9 cellular contexts compared by ENCODE assay signal in the genomic region with DNA sequence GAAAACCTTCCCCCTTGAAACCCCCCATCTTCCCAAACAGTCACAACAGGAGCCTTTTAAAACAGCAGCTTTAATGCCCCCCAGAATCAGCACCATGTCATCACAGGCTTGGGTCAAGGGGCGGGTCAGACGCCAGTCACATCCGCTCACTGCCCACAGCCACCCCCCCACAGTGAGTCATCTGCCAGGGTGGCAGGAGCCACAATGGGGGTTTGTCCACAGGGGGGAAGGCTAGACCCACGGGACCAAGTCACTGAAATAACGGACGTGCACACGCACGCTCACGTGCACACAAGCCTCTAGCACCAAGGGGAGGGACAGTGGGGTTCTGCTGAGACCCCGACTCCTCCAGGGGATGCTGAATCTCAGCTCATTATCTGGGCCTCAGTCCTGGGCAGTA. TPM values are rescaled to one million over a fixed set of nuclear protein-coding genes. Genes with fewer than 3 reads are reported as not detected.
DNase-seq lines count a peak whose midpoint lies in the region; ATAC-seq, FAIRE-seq and TF ChIP-seq lines count a peak whose summit lies in the region.
"Had no signal": no experiment of that assay in that cellular context is flagged by ENCODE, and none has a peak within 500 bp of the region (broad histone marks: within the 10 kb centered on the region; RNA-seq: fewer than 3 reads in every experiment).

No MANE protein-coding gene starts in this region.

- dilution Hi-C loops in keratinocyte (cut with MboI; ENCODE audit: extremely low pct_ligation_motif_present, low sequenced_read_pairs): no loop called here

- in situ Hi-C loops in transverse colon (cut with MboI; ENCODE audit: low pct_ligation_motif_present in 1 of 4, low pct_unique_long_range_greater_than_20kb in 1 of 4, low sequenced_read_pairs in 3 of 4): no loop called here

- H3K9ac ChIP-seq in keratinocyte (ENCODE audit: control insufficient read depth, extremely low read depth, insufficient read depth, low read length): peak overlapping the region; percentile 11

- H3K4me1 ChIP-seq in keratinocyte (ENCODE audit: control insufficient read depth, extremely low read depth, insufficient read depth, low read length) (peaks cover 42% of the 10 kb centered on the region), transverse colon (peaks cover 5 to 16% (median 13%) of the 10 kb centered on the region in 4 donors)

- no peak for FAIRE-seq in keratinocyte (lab: Jason Lieb, UNC)

- H3K27me3 Mint-ChIP-seq in activated T-cell treated with anti-CD3 and anti-CD28 coated beads, Interleukin-2, amount 50 U/mL, for 4 hours (ENCODE audit: low read depth): no peaks in the 10 kb centered on the region

- peak overlapping the region; percentile 4 for H3K4me2 ChIP-seq in keratinocyte (ENCODE audit: control insufficient read depth, extremely low read depth, insufficient read depth, low read depth, low read length)

- peaks cover 44 to 48% of the 10 kb centered on the region in 2 experiments for H3K36me3 ChIP-seq in keratinocyte (ENCODE audit: control insufficient read depth in 2 of 2, extremely low read depth in 1 of 2, insufficient read depth in 2 of 2, low read length in 2 of 2)
- no peaks in the 10 kb centered on the region for H3K36me3 ChIP-seq in transverse colon

- no peak for TF ChIP-seq POLR2A in transverse colon (IDR thresholded peaks at IDR 0.05)

- H2AFZ ChIP-seq in keratinocyte (ENCODE audit: control insufficient read depth, low read length): no peak overlapping the region

- no peaks in the 10 kb centered on the region for H3K36me3 Mint-ChIP-seq in activated T-cell treated with anti-CD3 and anti-CD28 coated beads, Interleukin-2, amount 50 U/mL, for 4 hours (ENCODE audit: insufficient read depth)

- no peak overlapping the region for H3K4me3 ChIP-seq in keratinocyte (ENCODE audit: control insufficient read depth in 2 of 3, extremely low read depth in 1 of 3, insufficient read depth in 2 of 3, low read depth in 1 of 3, low read length in 3 of 3)
- no peak overlapping the region for H3K4me3 ChIP-seq in transverse colon

- DNase-seq in A172 (ENCODE audit: low spot score): peak; percentile 89
- DNase-seq in HK-2 (ENCODE audit: unreplicated experiment): peak; percentile 80
- peak; percentile 14 for DNase-seq in activated T-cell treated with anti-CD3 and anti-CD28 coated beads, Interleukin-2, amount 50 U/mL, for 4 hours
- DNase-seq in keratinocyte (ENCODE audit: low read depth, low spot score): no peak
- peak; percentile 37 for DNase-seq in transverse colon
- no peak for DNase-seq in DMS79 treated with DMSO at 0.1 percent for 48 hours (lab: John Stamatoyannopoulos, UW)

- peaks cover 10% of the 10 kb centered on the region for H4K20me1 ChIP-seq in keratinocyte (ENCODE audit: control insufficient read depth, extremely low read depth, insufficient read depth, low read length)

- WGBS in transverse colon (ENCODE audit: low coverage in 1 of 2), 2 donors: 63% methylated on average over 9 of the region's 10 CpGs; no CpG with 5 or more reads in 1 of the 2 donors

- H3K9me3 ChIP-seq in keratinocyte (ENCODE audit: control insufficient read depth, low read depth, low read length) (no peaks in the 10 kb centered on the region), transverse colon (no peaks in the 10 kb centered on the region)

- peaks cover 2% of the 10 kb centered on the region for H3K4me1 Mint-ChIP-seq in activated T-cell treated with anti-CD3 and anti-CD28 coated beads, Interleukin-2, amount 50 U/mL, for 4 hours (ENCODE audit: low read depth)

- H3K9me3 Mint-ChIP-seq in activated T-cell treated with anti-CD3 and anti-CD28 coated beads, Interleukin-2, amount 50 U/mL, for 4 hours: no peaks in the 10 kb centered on the region

- no peak for TF ChIP-seq CTCF in keratinocyte (optimal IDR thresholded peaks at IDR 0.05 in 1 of 3, IDR thresholded peaks at IDR 0.05 in 1 of 3, conservative IDR thresholded peaks at IDR 0.05 in 1 of 3; ENCODE audit: extremely low read depth in 1 of 3, insufficient read depth in 2 of 3, low read length in 3 of 3)
- TF ChIP-seq CTCF in transverse colon (IDR thresholded peaks at IDR 0.05): no peak

- H3K27ac ChIP-seq in keratinocyte (ENCODE audit: control insufficient read depth, insufficient read depth, low read length): no peak overlapping the region
- H3K27ac ChIP-seq in transverse colon: no peak overlapping the region

- no peak overlapping the region for H3K4me3 Mint-ChIP-seq in activated T-cell treated with anti-CD3 and anti-CD28 coated beads, Interleukin-2, amount 50 U/mL, for 4 hours

- no peak for TF ChIP-seq EP300 in transverse colon (IDR thresholded peaks at IDR 0.05; ENCODE audit: low read depth)

- peaks cover 3% of the 10 kb centered on the region for H3K9me1 ChIP-seq in keratinocyte (ENCODE audit: control insufficient read depth, extremely low read depth, insufficient read depth, low read length)

- H3K79me2 ChIP-seq in keratinocyte (ENCODE audit: control insufficient read depth, insufficient read depth, low read length): no peaks in the 10 kb centered on the region

- H3K27me3 ChIP-seq in keratinocyte (ENCODE audit: control insufficient read depth, extremely low read depth, insufficient read depth, low read length) (no peaks in the 10 kb centered on the region), transverse colon (no peaks in the 10 kb centered on the region)

- intact Hi-C loops in transverse colon (cut with DNase I; ENCODE audit: low total_unique reads): no loop called here

- ATAC-seq in activated T-cell treated with anti-CD3 and anti-CD28 coated beads, Interleukin-2, amount 50 U/mL, for 4 hours: peak in 1 of 2 donors; percentile 36
- ATAC-seq in GM18520 (IDR thresholded peaks at IDR 0.05; ENCODE audit: unreplicated experiment) (no peak), GM21737 (IDR thresholded peaks at IDR 0.05; ENCODE audit: unreplicated experiment) (no peak)

RNA-seq across cellular contexts. Expression of gene UCN2, which starts 0.4 kb away (rescaled TPM):
- 1.3 and 5.0 TPM in 2 replicates for total RNA-seq in A172 (2014; rRNA removed; shearing (Covaris generic))
- total RNA-seq in activated T-cell treated with anti-CD3 and anti-CD28 coated beads, Interleukin-2, amount 50 U/mL, for 4 hours: under 1 TPM in 1 of 3 donors, not detected in 2; 0.13 TPM
- 5.7 to 10.0 TPM (median 6.3 TPM) in 3 replicates for polyA plus RNA-seq in keratinocyte
- polyA plus RNA-seq in keratinocyte (2011; ENCODE audit: low read depth): not detected
- 1.2 and 1.9 TPM in 2 replicates for polyA plus RNA-seq in keratinocyte (2011; cell fraction: cytosol; rRNA removed)
- 43.3 and 53.6 TPM in 2 replicates for polyA plus RNA-seq in keratinocyte (2011; cell fraction: nucleus; rRNA removed)
- 1.1 and 14.8 TPM in 2 replicates for polyA plus RNA-seq in keratinocyte (2012; ENCODE audit: low replicate concordance)
- 6.8 to 20.4 TPM (median 19.2 TPM) in 3 replicates for polyA minus RNA-seq in keratinocyte
- polyA minus RNA-seq in keratinocyte (2011; cell fraction: cytosol; rRNA and poly(A)+ RNA removed): 1.3 TPM
- 9.9 and 14.7 TPM in 2 replicates for polyA minus RNA-seq in keratinocyte (2011; cell fraction: nucleus; rRNA and poly(A)+ RNA removed)
- total RNA-seq in transverse colon: not detected
- total RNA-seq: skeletal muscle tissue had no signal

RNA-seq across cellular contexts. Expression of gene PFKFB4, which starts 7.4 kb away (rescaled TPM):
- total RNA-seq in A172 (2014; rRNA removed; shearing (Covaris generic)): 7.6 and 8.4 TPM in 2 replicates
- total RNA-seq in activated T-cell treated with anti-CD3 and anti-CD28 coated beads, Interleukin-2, amount 50 U/mL, for 4 hours: under 1 TPM; 0.65 to 0.92 (median 0.78) TPM
- polyA plus RNA-seq in keratinocyte: 15.1 to 22.0 TPM (median 16.2 TPM) in 3 replicates
- 1.7 TPM for polyA plus RNA-seq in keratinocyte (2011; ENCODE audit: low read depth)
- polyA plus RNA-seq in keratinocyte (2011; cell fraction: cytosol; rRNA removed): 5.0 and 7.1 TPM in 2 replicates
- polyA plus RNA-seq in keratinocyte (2011; cell fraction: nucleus; rRNA removed): 70.4 and 80.0 TPM in 2 replicates
- 2.5 and 18.7 TPM in 2 replicates for polyA plus RNA-seq in keratinocyte (2012; ENCODE audit: low replicate concordance)
- polyA minus RNA-seq in keratinocyte: 16.9 to 49.6 TPM (median 29.4 TPM) in 3 replicates
- 5.6 TPM for polyA minus RNA-seq in keratinocyte (2011; cell fraction: cytosol; rRNA and poly(A)+ RNA removed)
- 20.3 and 25.0 TPM in 2 replicates for polyA minus RNA-seq in keratinocyte (2011; cell fraction: nucleus; rRNA and poly(A)+ RNA removed)
- total RNA-seq in transverse colon: 1 to 10 TPM in 3 of 4 donors, under 1 TPM in 1; 0.37 to 7.9 (median 6.7) TPM

RNA-seq across cellular contexts. Expression of gene COL7A1, which starts 31.1 kb away (rescaled TPM):
- 105 and 128 TPM in 2 replicates for total RNA-seq in A172 (2014; rRNA removed; shearing (Covaris generic))
- total RNA-seq in activated T-cell treated with anti-CD3 and anti-CD28 coated beads, Interleukin-2, amount 50 U/mL, for 4 hours: under 1 TPM; 0.38 to 0.53 (median 0.40) TPM
- polyA plus RNA-seq in keratinocyte: 59.4 to 91.3 TPM (median 74.4 TPM) in 3 replicates
- polyA plus RNA-seq in keratinocyte (2011; ENCODE audit: low read depth): 8.7 TPM
- 8.5 and 16.8 TPM in 2 replicates for polyA plus RNA-seq in keratinocyte (2011; cell fraction: cytosol; rRNA removed)
- polyA plus RNA-seq in keratinocyte (2011; cell fraction: nucleus; rRNA removed): 396 and 457 TPM in 2 replicates
- polyA plus RNA-seq in keratinocyte (2012; ENCODE audit: low replicate concordance): 46.3 and 192 TPM in 2 replicates
- 78.9 to 245 TPM (median 83.6 TPM) in 3 replicates for polyA minus RNA-seq in keratinocyte
- 21.9 TPM for polyA minus RNA-seq in keratinocyte (2011; cell fraction: cytosol; rRNA and poly(A)+ RNA removed)
- polyA minus RNA-seq in keratinocyte (2011; cell fraction: nucleus; rRNA and poly(A)+ RNA removed): 136 and 145 TPM in 2 replicates
- 10 to 100 TPM in 2 of 4 donors, 1 to 10 TPM in 2; 4.8 to 19.1 (median 12.9) TPM for total RNA-seq in transverse colon

RNA-seq across cellular contexts. Expression of gene UQCRC1, which starts 45.4 kb away (rescaled TPM):
- total RNA-seq in A172 (2014; rRNA removed; shearing (Covaris generic)): 485 and 565 TPM in 2 replicates
- 100 to 1,000 TPM; 178 to 200 (median 193) TPM for total RNA-seq in activated T-cell treated with anti-CD3 and anti-CD28 coated beads, Interleukin-2, amount 50 U/mL, for 4 hours
- 417 to 473 TPM (median 440 TPM) in 3 replicates for polyA plus RNA-seq in keratinocyte
- 116 TPM for polyA plus RNA-seq in keratinocyte (2011; ENCODE audit: low read depth)
- polyA plus RNA-seq in keratinocyte (2011; cell fraction: cytosol; rRNA removed): 435 and 457 TPM in 2 replicates
- 347 and 457 TPM in 2 replicates for polyA plus RNA-seq in keratinocyte (2011; cell fraction: nucleus; rRNA removed)
- polyA plus RNA-seq in keratinocyte (2012; ENCODE audit: low replicate concordance): 227 and 358 TPM in 2 replicates
- 852 to 1,082 TPM (median 1,028 TPM) in 3 replicates for polyA minus RNA-seq in keratinocyte
- 505 TPM for polyA minus RNA-seq in keratinocyte (2011; cell fraction: cytosol; rRNA and poly(A)+ RNA removed)
- polyA minus RNA-seq in keratinocyte (2011; cell fraction: nucleus; rRNA and poly(A)+ RNA removed): 208 and 270 TPM in 2 replicates
- 100 to 1,000 TPM; 579 to 974 (median 655) TPM for total RNA-seq in transverse colon

RNA-seq across cellular contexts. Expression of gene TMEM89, which starts 57.5 kb away (rescaled TPM):
- not detected in 2 replicates for total RNA-seq in A172 (2014; rRNA removed; shearing (Covaris generic))
- total RNA-seq in activated T-cell treated with anti-CD3 and anti-CD28 coated beads, Interleukin-2, amount 50 U/mL, for 4 hours: not detected
- not detected in 3 replicates for polyA plus RNA-seq in keratinocyte
- polyA plus RNA-seq in keratinocyte (2011; ENCODE audit: low read depth): not detected
- polyA plus RNA-seq in keratinocyte (2011; cell fraction: cytosol; rRNA removed): not detected in 2 replicates
- not detected in 2 replicates for polyA plus RNA-seq in keratinocyte (2011; cell fraction: nucleus; rRNA removed)
- not detected in 2 replicates for polyA plus RNA-seq in keratinocyte (2012; ENCODE audit: low replicate concordance)
- polyA minus RNA-seq in keratinocyte: not detected in 3 replicates
- not detected for polyA minus RNA-seq in keratinocyte (2011; cell fraction: cytosol; rRNA and poly(A)+ RNA removed)
- not detected in 2 replicates for polyA minus RNA-seq in keratinocyte (2011; cell fraction: nucleus; rRNA and poly(A)+ RNA removed)
- 10 to 100 TPM in 1 of 4 donors, not detected in 3; 13.1 TPM for total RNA-seq in transverse colon
- total RNA-seq: skeletal muscle tissue had no signal

Comparison
In these comparisons a context has a peak if more than half of its experiments do, and no peak if none do; other contexts are left out.
1. DNase-seq: peak in A172 (single experiment), HK-2 (single experiment), activated T-cell treated with anti-CD3 and anti-CD28 coated beads, Interleukin-2, amount 50 U/mL, for 4 hours (single experiment) and transverse colon (single experiment); none in keratinocyte (single experiment) and DMS79 treated with DMSO at 0.1 percent for 48 hours (single experiment).